Comparison of ENCODE assay signal across 23 cellular contexts in genomic region chr1:202254454-202255252, GRCh38.
DNase-seq lines count a peak whose midpoint lies in the region; ATAC-seq, FAIRE-seq and TF ChIP-seq lines count a peak whose summit lies in the region.
"Had no signal": no experiment of that assay in that cellular context is flagged by ENCODE, and none has a peak within 500 bp of the region (broad histone marks: within the 10 kb centered on the region; RNA-seq: fewer than 3 reads in every experiment).

No MANE protein-coding gene starts in this region.

- intact Hi-C loops in PC-3 (cut with micrococcal nuclease) (no loop called here), posterior vena cava (cut with DNase I) (no loop called here), kidney (cut with DNase I) (no loop called here)

- POLR2A ChIA-PET in PC-3 (lab: Charles Lee; ENCODE audit: unreplicated experiment): interaction anchor here (0.6 kb wide), 1 partner anchor 87 kb away, joined by 3 read pairs; no protein-coding TSS in a partner anchor

- H3K4me3 Mint-ChIP-seq in central memory CD8-positive, alpha-beta T cell: no peak overlapping the region
- H3K4me3 Mint-ChIP-seq in stimulated activated memory B cell treated with anti-CD40 and anti-IgM and Interleukin-4, amounts not matched to agents 10 μg/mL and 1 μg/mL and 100 μg/mL, for 72 hours: no peak overlapping the region
- H3K4me3 Mint-ChIP-seq: activated CD8-positive, alpha-beta T cell treated with anti-CD3 and anti-CD28 coated beads, Interleukin-2, amount 10 ng/mL, durations not matched to agents 7 days and 5 days; activated naive CD8-positive, alpha-beta T cell treated with anti-CD3 and anti-CD28 coated beads, Interleukin-2, amount 10 ng/mL, durations not matched to agents 7 days and 5 days; neural progenitor cell had no signal

- H3K4me1 Mint-ChIP-seq in central memory CD8-positive, alpha-beta T cell: peaks cover 31% of the 10 kb centered on the region
- no peaks in the 10 kb centered on the region for H3K4me1 Mint-ChIP-seq in stimulated activated memory B cell treated with anti-CD40 and anti-IgM and Interleukin-4, amounts not matched to agents 10 μg/mL and 1 μg/mL and 100 μg/mL, for 72 hours
- H3K4me1 Mint-ChIP-seq: activated naive CD8-positive, alpha-beta T cell treated with anti-CD3 and anti-CD28 coated beads, Interleukin-2, amount 10 ng/mL, durations not matched to agents 7 days and 5 days; neural progenitor cell had no signal

- H3K9me3 Mint-ChIP-seq in central memory CD8-positive, alpha-beta T cell: no peaks in the 10 kb centered on the region
- H3K9me3 Mint-ChIP-seq in stimulated activated memory B cell treated with anti-CD40 and anti-IgM and Interleukin-4, amounts not matched to agents 10 μg/mL and 1 μg/mL and 100 μg/mL, for 72 hours: peaks cover 3% of the 10 kb centered on the region
- H3K9me3 Mint-ChIP-seq: activated naive CD8-positive, alpha-beta T cell treated with anti-CD3 and anti-CD28 coated beads, Interleukin-2, amount 10 ng/mL, durations not matched to agents 7 days and 5 days; neural progenitor cell had no signal

- TF ChIP-seq CTCF in PC-3 (conservative IDR thresholded peaks at IDR 0.05; ENCODE audit: low read depth, low read length) (no peak), kidney (IDR thresholded peaks at IDR 0.05; ENCODE audit: borderline replicate concordance, extremely low read depth, insufficient read depth) (no peak)

- H3K9ac ChIP-seq in PC-3 (ENCODE audit: low read length) (no peak overlapping the region), kidney (ENCODE audit: low read length in 2 of 2) (no peak overlapping the region)
- H3K9ac ChIP-seq: KMS-11, neural progenitor cell had no signal

- DNase-seq in H4 (ENCODE audit: low spot score): peak; percentile 43
- DNase-seq in PC-3: peak; percentile 62
- no peak for DNase-seq in central memory CD8-positive, alpha-beta T cell (ENCODE audit: low spot score in 2 of 2)
- peak; percentile 51 for DNase-seq in posterior vena cava (ENCODE audit: low spot score)
- no peak for DNase-seq in NCI-H128 (lab: John Stamatoyannopoulos, UW; ENCODE audit: unreplicated experiment)
- DNase-seq in kidney: no peak
- no peak for DNase-seq in SHP77 treated with DMSO at 0.1 percent for 48 hours (lab: John Stamatoyannopoulos, UW)
- DNase-seq: activated CD8-positive, alpha-beta T cell treated with anti-CD3 and anti-CD28 coated beads, Interleukin-2, amount 10 ng/mL, durations not matched to agents 7 days and 5 days; activated naive CD8-positive, alpha-beta T cell treated with anti-CD3 and anti-CD28 coated beads, Interleukin-2, amount 10 ng/mL, durations not matched to agents 7 days and 5 days; brain microvascular endothelial cell; DND-41; erythroblast; foreskin melanocyte; midbrain; NCI-H1092; NCI-H510A; Right ventricle myocardium superior; stimulated activated CD4-positive, alpha-beta T cell treated with anti-CD3 and anti-CD28 coated beads, Interleukin-12 subunit alpha, Interleukin-12 subunit beta, amount 100 ng/mL, for 4 hours; T-helper 1 cell had no signal

- H3K4me3 ChIP-seq in PC-3 (ENCODE audit: low read length) (no peak overlapping the region), kidney (ENCODE audit: low read length in 2 of 2) (no peak overlapping the region)
- H3K4me3 ChIP-seq: neural progenitor cell, testis had no signal

- CTCF ChIA-PET in PC-3 (lab: Charles Lee): no interaction called here

- no peaks in the 10 kb centered on the region for H3K27me3 ChIP-seq in PC-3 (ENCODE audit: low read length)
- H3K27me3 ChIP-seq: testis had no signal

- H3K27ac ChIP-seq in PC-3 (ENCODE audit: low read length) (no peak overlapping the region), kidney (ENCODE audit: low read depth in 2 of 2, low read length in 2 of 2) (no peak overlapping the region)
- H3K27ac ChIP-seq: brain microvascular endothelial cell, KMS-11, neural progenitor cell, testis had no signal

- ATAC-seq in PC-3: peak; percentile 24
- ATAC-seq in central memory CD8-positive, alpha-beta T cell (replicated peaks; ENCODE audit: extremely low read depth, poor library complexity, severe bottlenecking): peak; percentile 70
- ATAC-seq in stimulated activated memory B cell treated with anti-CD40 and anti-IgM and Interleukin-4, amounts not matched to agents 10 μg/mL and 1 μg/mL and 100 μg/mL, for 72 hours: no peak
- ATAC-seq: activated CD8-positive, alpha-beta T cell treated with anti-CD3 and anti-CD28 coated beads, Interleukin-2, amount 10 ng/mL, durations not matched to agents 7 days and 5 days had no signal

- no peaks in the 10 kb centered on the region for H3K36me3 Mint-ChIP-seq in central memory CD8-positive, alpha-beta T cell (ENCODE audit: insufficient read depth)
- H3K36me3 Mint-ChIP-seq in stimulated activated memory B cell treated with anti-CD40 and anti-IgM and Interleukin-4, amounts not matched to agents 10 μg/mL and 1 μg/mL and 100 μg/mL, for 72 hours: no peaks in the 10 kb centered on the region
- H3K36me3 Mint-ChIP-seq: activated naive CD8-positive, alpha-beta T cell treated with anti-CD3 and anti-CD28 coated beads, Interleukin-2, amount 10 ng/mL, durations not matched to agents 7 days and 5 days; neural progenitor cell had no signal

- H2AFZ ChIP-seq in PC-3 (ENCODE audit: low read length): no peak overlapping the region
- H2AFZ ChIP-seq: neural progenitor cell had no signal

- H3K36me3 ChIP-seq in PC-3 (ENCODE audit: low read depth, low read length): no peaks in the 10 kb centered on the region
- no peaks in the 10 kb centered on the region for H3K36me3 ChIP-seq in kidney (ENCODE audit: control insufficient read depth in 1 of 2, insufficient read depth in 2 of 2, low read length in 2 of 2)
- H3K36me3 ChIP-seq: brain microvascular endothelial cell, neural progenitor cell had no signal

- peak overlapping the region; percentile 33 for H3K27ac Mint-ChIP-seq in central memory CD8-positive, alpha-beta T cell (ENCODE audit: low read depth)
- no peak overlapping the region for H3K27ac Mint-ChIP-seq in stimulated activated memory B cell treated with anti-CD40 and anti-IgM and Interleukin-4, amounts not matched to agents 10 μg/mL and 1 μg/mL and 100 μg/mL, for 72 hours
- H3K27ac Mint-ChIP-seq: activated CD8-positive, alpha-beta T cell treated with anti-CD3 and anti-CD28 coated beads, Interleukin-2, amount 10 ng/mL, durations not matched to agents 7 days and 5 days; activated naive CD8-positive, alpha-beta T cell treated with anti-CD3 and anti-CD28 coated beads, Interleukin-2, amount 10 ng/mL, durations not matched to agents 7 days and 5 days; neural progenitor cell had no signal

- H4K20me1 ChIP-seq in PC-3 (ENCODE audit: low read length): no peaks in the 10 kb centered on the region

- no peak overlapping the region for H3K4me2 ChIP-seq in PC-3 (ENCODE audit: low read length)
- H3K4me2 ChIP-seq: KMS-11, neural progenitor cell had no signal

- no TSS peak for BruUV-seq in PC-3 (replicated peaks; lab: Mats Ljungman, UMichigan)

- H3K9me3 ChIP-seq in PC-3 (ENCODE audit: low read length) (no peaks in the 10 kb centered on the region), kidney (ENCODE audit: control insufficient read depth in 1 of 2, low read length in 2 of 2) (no peaks in the 10 kb centered on the region)
- H3K9me3 ChIP-seq: testis had no signal

- no peaks in the 10 kb centered on the region for H3K79me2 ChIP-seq in PC-3 (ENCODE audit: low read length)

- H3K27me3 Mint-ChIP-seq in central memory CD8-positive, alpha-beta T cell: no peaks in the 10 kb centered on the region
- H3K27me3 Mint-ChIP-seq in stimulated activated memory B cell treated with anti-CD40 and anti-IgM and Interleukin-4, amounts not matched to agents 10 μg/mL and 1 μg/mL and 100 μg/mL, for 72 hours: peaks cover 42% of the 10 kb centered on the region

- H3K9me2 ChIP-seq in PC-3 (replicated peaks; ENCODE audit: low read length): no peaks in the 10 kb centered on the region

- H3K4me1 ChIP-seq in PC-3 (ENCODE audit: insufficient read depth, low read length): 0 out of 2 replicates have a peak, but pooled peaks cover 8% of the 10 kb centered on the region
- H3K4me1 ChIP-seq in kidney (ENCODE audit: control insufficient read depth in 1 of 2, insufficient read depth in 1 of 2, low read depth in 1 of 2, low read length in 2 of 2): no peaks in the 10 kb centered on the region
- H3K4me1 ChIP-seq: testis had no signal

- H3F3A ChIP-seq in PC-3 (ENCODE audit: low read length, unreplicated experiment): no peaks in the 10 kb centered on the region

- no peak for FAIRE-seq in kidney (lab: Jason Lieb, UNC)

Comparison
In these comparisons a context has a peak if more than half of its experiments do, and no peak if none do; other contexts are left out.
1. DNase-seq: peak in H4 (single experiment), PC-3 (single experiment) and posterior vena cava (single experiment); none in central memory CD8-positive, alpha-beta T cell (0 of 2), NCI-H128 (single experiment), kidney (single experiment) and SHP77 treated with DMSO at 0.1 percent for 48 hours (single experiment).